In the genomic region with DNA sequence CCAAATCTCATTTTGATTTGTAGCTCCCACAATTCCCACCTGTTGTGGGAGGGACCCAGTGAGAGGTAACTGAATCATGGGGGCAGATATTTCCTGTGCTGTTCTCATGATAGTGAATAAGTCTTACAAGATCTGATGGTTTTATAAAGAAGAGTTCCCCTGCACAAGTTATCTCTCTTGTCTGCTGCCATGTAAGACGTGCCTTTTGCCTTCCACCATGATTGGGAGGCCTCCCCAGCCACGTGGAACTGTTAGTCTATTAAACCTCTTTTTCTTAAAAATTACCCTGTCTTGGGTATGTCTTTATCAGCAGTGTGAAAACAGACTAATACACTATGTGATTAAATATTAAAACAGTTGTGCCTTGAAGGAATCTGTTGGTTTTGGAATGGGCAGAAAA, we compare ENCODE assay signal across 1 cellular context.
TF ChIP-seq lines count a peak whose summit lies in the region.
"Not testable (repeated sequence)": the region's sequence is repeated elsewhere in the genome, so short reads cannot be mapped to it uniquely, and the experiment has no call there.

No MANE protein-coding gene starts in this region.

TF ChIP-seq in K562, 482 proteins besides CTCF, POLR2A, EP300 and RAD21:
- TF ChIP-seq, protein P1, sequence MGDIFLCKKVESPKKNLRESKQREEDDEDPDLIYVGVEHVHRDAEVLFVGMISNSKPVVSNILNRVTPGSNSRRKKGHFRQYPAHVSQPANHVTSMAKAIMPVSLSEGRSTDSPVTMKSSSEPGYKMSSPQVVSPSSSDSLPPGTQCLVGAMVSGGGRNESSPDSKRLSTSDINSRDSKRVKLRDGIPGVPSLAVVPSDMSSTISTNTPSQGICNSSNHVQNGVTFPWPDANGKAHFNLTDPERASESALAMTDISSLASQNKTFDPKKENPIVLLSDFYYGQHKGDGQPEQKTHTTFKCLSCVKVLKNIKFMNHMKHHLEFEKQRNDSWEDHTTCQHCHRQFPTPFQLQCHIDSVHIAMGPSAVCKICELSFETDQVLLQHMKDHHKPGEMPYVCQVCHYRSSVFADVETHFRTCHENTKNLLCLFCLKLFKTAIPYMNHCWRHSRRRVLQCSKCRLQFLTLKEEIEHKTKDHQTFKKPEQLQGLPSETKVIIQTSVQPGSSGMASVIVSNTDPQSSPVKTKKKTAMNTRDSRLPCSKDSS (IDR thresholded peaks at IDR 0.05; ENCODE audit: low read depth, partially characterized antibody), result peak; percentile 52
- TF ChIP-seq TRIM24 (IDR thresholded peaks at IDR 0.05) (peak; percentile 75 to 83), ZNF766 (CRISPR knock-in tag; conservative IDR thresholded peaks at IDR 0.05) (peak; percentile 80), ZNF431 (CRISPR knock-in tag; IDR thresholded peaks at IDR 0.05) (peak; percentile 96), TRIM28 (IDR thresholded peaks at IDR 0.05) (peak; percentile 65), CBX5 (IDR thresholded peaks at IDR 0.05; ENCODE audit: borderline replicate concordance, low read depth) (0 out of 2 replicates have a peak, but pooled peaks have one; percentile 47), ZFP36 (IDR thresholded peaks at IDR 0.05; ENCODE audit: low read depth, low read length, partially characterized antibody) (peak; percentile 84), YY1 (IDR thresholded peaks at IDR 0.05; ENCODE audit: borderline replicate concordance in 1 of 3, control insufficient read depth in 1 of 3, extremely low read depth in 1 of 3, insufficient read depth in 3 of 3, insufficient read length in 1 of 3, insufficient replicate concordance in 2 of 3, low read depth in 1 of 3, low read length in 2 of 3) (peak in 1 of 3 experiments; percentile 24), CC2D1A (IDR thresholded peaks at IDR 0.05) (peak; percentile 66; the same call in 1 of the 2 replicates), ATF1 (tag; IDR thresholded peaks at IDR 0.05) (0 out of 2 replicates have a peak, but pooled peaks have one; percentile 18), CBX3 (IDR thresholded peaks at IDR 0.05; ENCODE audit: borderline replicate concordance in 1 of 2, low read length in 2 of 2) (peak in 1 of 2 experiments; percentile 73; a peak in 1 of 3 replicates)
- TF ChIP-seq, protein P2, sequence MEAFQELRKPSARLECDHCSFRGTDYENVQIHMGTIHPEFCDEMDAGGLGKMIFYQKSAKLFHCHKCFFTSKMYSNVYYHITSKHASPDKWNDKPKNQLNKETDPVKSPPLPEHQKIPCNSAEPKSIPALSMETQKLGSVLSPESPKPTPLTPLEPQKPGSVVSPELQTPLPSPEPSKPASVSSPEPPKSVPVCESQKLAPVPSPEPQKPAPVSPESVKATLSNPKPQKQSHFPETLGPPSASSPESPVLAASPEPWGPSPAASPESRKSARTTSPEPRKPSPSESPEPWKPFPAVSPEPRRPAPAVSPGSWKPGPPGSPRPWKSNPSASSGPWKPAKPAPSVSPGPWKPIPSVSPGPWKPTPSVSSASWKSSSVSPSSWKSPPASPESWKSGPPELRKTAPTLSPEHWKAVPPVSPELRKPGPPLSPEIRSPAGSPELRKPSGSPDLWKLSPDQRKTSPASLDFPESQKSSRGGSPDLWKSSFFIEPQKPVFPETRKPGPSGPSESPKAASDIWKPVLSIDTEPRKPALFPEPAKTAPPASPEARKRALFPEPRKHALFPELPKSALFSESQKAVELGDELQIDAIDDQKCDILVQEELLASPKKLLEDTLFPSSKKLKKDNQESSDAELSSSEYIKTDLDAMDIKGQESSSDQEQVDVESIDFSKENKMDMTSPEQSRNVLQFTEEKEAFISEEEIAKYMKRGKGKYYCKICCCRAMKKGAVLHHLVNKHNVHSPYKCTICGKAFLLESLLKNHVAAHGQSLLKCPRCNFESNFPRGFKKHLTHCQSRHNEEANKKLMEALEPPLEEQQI (IDR thresholded peaks at IDR 0.05), result peak; percentile 91
- TF ChIP-seq, protein P3, sequence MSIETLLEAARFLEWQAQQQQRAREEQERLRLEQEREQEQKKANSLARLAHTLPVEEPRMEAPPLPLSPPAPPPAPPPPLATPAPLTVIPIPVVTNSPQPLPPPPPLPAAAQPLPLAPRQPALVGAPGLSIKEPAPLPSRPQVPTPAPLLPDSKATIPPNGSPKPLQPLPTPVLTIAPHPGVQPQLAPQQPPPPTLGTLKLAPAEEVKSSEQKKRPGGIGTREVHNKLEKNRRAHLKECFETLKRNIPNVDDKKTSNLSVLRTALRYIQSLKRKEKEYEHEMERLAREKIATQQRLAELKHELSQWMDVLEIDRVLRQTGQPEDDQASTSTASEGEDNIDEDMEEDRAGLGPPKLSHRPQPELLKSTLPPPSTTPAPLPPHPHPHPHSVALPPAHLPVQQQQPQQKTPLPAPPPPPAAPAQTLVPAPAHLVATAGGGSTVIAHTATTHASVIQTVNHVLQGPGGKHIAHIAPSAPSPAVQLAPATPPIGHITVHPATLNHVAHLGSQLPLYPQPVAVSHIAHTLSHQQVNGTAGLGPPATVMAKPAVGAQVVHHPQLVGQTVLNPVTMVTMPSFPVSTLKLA (conservative IDR thresholded peaks at IDR 0.05), result peak in 1 of 2 experiments; percentile 27; a peak in 3 of 4 replicates
- TF ChIP-seq ATF1 (CRISPR knock-in tag; IDR thresholded peaks at IDR 0.05), result not testable (repeated sequence)
